ENCODE assay signal across 20 cellular contexts in the genomic region with DNA sequence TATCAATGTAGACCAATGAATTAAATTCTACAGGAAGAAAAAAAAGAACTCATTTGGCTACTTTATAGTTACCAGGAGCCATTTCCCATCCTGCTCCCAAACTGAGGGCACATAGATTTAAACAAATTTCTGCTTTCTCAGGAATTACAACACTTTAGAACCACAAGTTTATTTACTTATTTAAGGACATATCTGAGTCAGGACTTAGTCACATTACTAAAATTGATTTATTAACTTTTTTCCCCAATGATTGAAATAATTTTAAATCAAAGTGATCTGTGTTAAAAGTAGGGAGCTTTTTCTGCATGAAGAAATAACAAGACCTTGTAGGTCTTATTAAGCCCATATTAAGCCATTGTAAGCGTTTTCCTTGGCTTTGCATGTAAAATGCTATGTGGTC.
DNase-seq lines count a peak whose midpoint lies in the region; ATAC-seq and TF ChIP-seq lines count a peak whose summit lies in the region.
"Had no signal": no experiment of that assay in that cellular context is flagged by ENCODE, and none has a peak within 500 bp of the region (broad histone marks: within the 10 kb centered on the region; RNA-seq: fewer than 3 reads in every experiment).

No MANE protein-coding gene starts in this region.

- intact Hi-C loops in Right ventricle myocardium superior (cut with DNase I) (no loop called here), natural killer cell (cut with micrococcal nuclease) (no loop called here), body of pancreas (cut with DNase I) (no loop called here)

- TF ChIP-seq POLR2A in body of pancreas (IDR thresholded peaks at IDR 0.05), result no peak

- POLR2A ChIA-PET in BJ (lab: Charles Lee), result no interaction called here

- ATAC-seq in Right ventricle myocardium superior (ENCODE audit: poor library complexity), result no peak
- no peak for ATAC-seq in natural killer cell
- ATAC-seq in body of pancreas, result no peak
- ATAC-seq: Panc1 had no signal

- 60% methylated on average over 1 of the region's 1 CpG for WGBS in smooth muscle cell (ENCODE audit: low lambda C conversion rate)
- 52 to 60% methylated on average over 1 of the region's 1 CpG for WGBS in body of pancreas, 2 donors

- H4K20me1 ChIP-seq in smooth muscle cell (ENCODE audit: low read depth), result no peaks in the 10 kb centered on the region
- H4K20me1 ChIP-seq: BLaER1 treated with 17β-estradiol and CSF1 and Interleukin-3, amounts not matched to agents 10 nM and 100 nM had no signal

- no peaks in the 10 kb centered on the region for H3K36me3 Mint-ChIP-seq in natural killer cell
- H3K36me3 Mint-ChIP-seq: CD8-positive, alpha-beta memory T cell had no signal

- H3K27me3 ChIP-seq in BJ (ENCODE audit: control insufficient read depth, insufficient read depth, low read length) (no peaks in the 10 kb centered on the region), smooth muscle cell (ENCODE audit: low read depth) (no peaks in the 10 kb centered on the region), body of pancreas (no peaks in the 10 kb centered on the region)
- H3K27me3 ChIP-seq: BLaER1 treated with 17β-estradiol and CSF1 and Interleukin-3, amounts not matched to agents 10 nM and 100 nM had no signal

- H3K79me2 ChIP-seq in smooth muscle cell (ENCODE audit: low read depth), result no peaks in the 10 kb centered on the region

- DNase-seq in BJ (ENCODE audit: low read depth) (peak; percentile 38), M059J (ENCODE audit: low read depth) (peak; percentile 11), fibroblast of mammary gland (ENCODE audit: low read depth) (peak; percentile 74), smooth muscle cell (lab: John Stamatoyannopoulos, UW; ENCODE audit: unreplicated experiment) (no peak), Right ventricle myocardium superior (no peak), natural killer cell (no peak), body of pancreas (no peak)
- DNase-seq: CD8-positive, alpha-beta memory T cell; DND-41; GDM1; H7; Karpas-422; NCI-H1105 treated with DMSO at 0.1 percent for 48 hours; NCI-H1694 treated with DMSO at 0.1 percent for 48 hours; NCI-H2107; NCI-H2227 treated with DMSO at 0.1 percent for 48 hours; NCI-H524; SK-N-SH had no signal

- H2AFZ ChIP-seq in smooth muscle cell (ENCODE audit: low read depth), result no peak overlapping the region

- CTCF ChIA-PET in BJ (lab: Yijun Ruan, JAX), result no interaction called here

- H3K27me3 Mint-ChIP-seq in natural killer cell (ENCODE audit: low read depth in 2 of 2), result no peaks in the 10 kb centered on the region
- H3K27me3 Mint-ChIP-seq: CD8-positive, alpha-beta memory T cell had no signal

- no peak for TF ChIP-seq CTCF in BJ (IDR thresholded peaks at IDR 0.05; ENCODE audit: insufficient read depth, low read depth, low read length)
- TF ChIP-seq CTCF in fibroblast of mammary gland (conservative IDR thresholded peaks at IDR 0.05; ENCODE audit: control insufficient read depth, insufficient read depth, low read depth, low read length), result no peak
- no peak for TF ChIP-seq CTCF in smooth muscle cell (IDR thresholded peaks at IDR 0.05; ENCODE audit: borderline replicate concordance, insufficient read depth, poor library complexity, severe bottlenecking)
- no peak for TF ChIP-seq CTCF in natural killer cell (IDR thresholded peaks at IDR 0.05)
- TF ChIP-seq CTCF in body of pancreas (IDR thresholded peaks at IDR 0.05), result no peak

- H3K27ac ChIP-seq in smooth muscle cell (ENCODE audit: low read depth) (peak overlapping the region; percentile 0), body of pancreas (no peak overlapping the region)
- H3K27ac ChIP-seq: BLaER1 treated with 17β-estradiol and CSF1 and Interleukin-3, amounts not matched to agents 10 nM and 100 nM had no signal

- no peak overlapping the region for H3K4me3 Mint-ChIP-seq in natural killer cell
- H3K4me3 Mint-ChIP-seq: CD8-positive, alpha-beta memory T cell had no signal

- H3K4me1 ChIP-seq in smooth muscle cell (ENCODE audit: low read depth), result no peaks in the 10 kb centered on the region
- no peaks in the 10 kb centered on the region for H3K4me1 ChIP-seq in body of pancreas
- H3K4me1 ChIP-seq: BLaER1 treated with 17β-estradiol and CSF1 and Interleukin-3, amounts not matched to agents 10 nM and 100 nM had no signal

- peaks cover 0 to 9% of the 10 kb centered on the region in 2 donors for H3K9me3 Mint-ChIP-seq in natural killer cell

- H3K9ac ChIP-seq in smooth muscle cell (ENCODE audit: low read depth), result no peak overlapping the region
- H3K9ac ChIP-seq: BLaER1 treated with 17β-estradiol and CSF1 and Interleukin-3, amounts not matched to agents 10 nM and 100 nM; SK-N-SH had no signal

- no peak overlapping the region for H3K4me3 ChIP-seq in BJ (ENCODE audit: low read depth, low read length)
- no peak overlapping the region for H3K4me3 ChIP-seq in fibroblast of mammary gland (ENCODE audit: control insufficient read depth, low read depth, low read length)
- H3K4me3 ChIP-seq in smooth muscle cell, result no peak overlapping the region
- no peak overlapping the region for H3K4me3 ChIP-seq in body of pancreas
- H3K4me3 ChIP-seq: BLaER1 treated with 17β-estradiol and CSF1 and Interleukin-3, amounts not matched to agents 10 nM and 100 nM had no signal

- H3F3A ChIP-seq in smooth muscle cell (ENCODE audit: low read depth), result no peaks in the 10 kb centered on the region

- H3K4me1 Mint-ChIP-seq in natural killer cell, result no peaks in the 10 kb centered on the region
- H3K4me1 Mint-ChIP-seq: CD8-positive, alpha-beta memory T cell had no signal

- H3K4me2 ChIP-seq in smooth muscle cell, result peak overlapping the region; percentile 5
- H3K4me2 ChIP-seq: BLaER1 treated with 17β-estradiol and CSF1 and Interleukin-3, amounts not matched to agents 10 nM and 100 nM; SK-N-SH had no signal

- H3K36me3 ChIP-seq in BJ (ENCODE audit: control insufficient read depth, insufficient read depth, low read length), result no peaks in the 10 kb centered on the region
- H3K36me3 ChIP-seq in smooth muscle cell (ENCODE audit: low read depth), result no peaks in the 10 kb centered on the region
- H3K36me3 ChIP-seq in body of pancreas (replicated peaks in 1 of 2; ENCODE audit: insufficient read depth in 1 of 2, low read depth in 2 of 2), result no peaks in the 10 kb centered on the region
- H3K36me3 ChIP-seq: BLaER1 treated with 17β-estradiol and CSF1 and Interleukin-3, amounts not matched to agents 10 nM and 100 nM had no signal

- H3K27ac Mint-ChIP-seq in natural killer cell, result no peak overlapping the region
- H3K27ac Mint-ChIP-seq: CD8-positive, alpha-beta memory T cell had no signal

- no peaks in the 10 kb centered on the region for H3K9me3 ChIP-seq in smooth muscle cell (replicated peaks; ENCODE audit: low read depth)
- no peaks in the 10 kb centered on the region for H3K9me3 ChIP-seq in body of pancreas
- H3K9me3 ChIP-seq: BLaER1 treated with 17β-estradiol and CSF1 and Interleukin-3, amounts not matched to agents 10 nM and 100 nM; SK-N-SH had no signal

Comparison
In these comparisons a context has a peak if more than half of its experiments do, and no peak if none do; other contexts are left out.
1. DNase-seq: peak in BJ (single experiment), M059J (single experiment) and fibroblast of mammary gland (single experiment); none in smooth muscle cell (single experiment), Right ventricle myocardium superior (single experiment), natural killer cell (single experiment) and body of pancreas (0 of 4).